23 cellular contexts compared by ENCODE assay signal in the genomic region with DNA sequence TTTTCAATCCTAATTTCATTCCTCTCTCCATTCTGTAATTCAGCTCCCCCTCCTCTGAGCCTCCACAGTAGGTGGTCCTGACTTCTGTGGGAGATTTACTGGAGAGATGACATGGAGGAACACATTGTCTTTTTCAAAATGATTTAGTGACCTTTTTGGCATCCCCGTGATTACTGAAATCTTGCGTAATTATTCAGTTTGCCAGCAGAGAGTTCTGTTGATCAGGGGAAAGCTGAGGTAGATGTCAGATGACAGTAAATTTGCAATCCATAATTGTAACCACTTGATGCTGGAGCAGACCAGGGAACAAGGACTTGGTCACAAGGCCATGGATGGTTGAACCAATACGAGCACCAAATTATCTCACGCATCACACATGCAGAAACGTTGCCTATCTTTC.
"Had no signal": no experiment of that assay in that cellular context is flagged by ENCODE, and none has a peak within 500 bp of the region (broad histone marks: within the 10 kb centered on the region; RNA-seq: fewer than 3 reads in every experiment).

No MANE protein-coding gene starts in this region.

- H3K4me1 Mint-ChIP-seq: memory B cell; natural killer cell; neural crest cell; stimulated activated memory B cell treated with anti-CD40 and anti-IgM and Interleukin-4, amounts not matched to agents 10 μg/mL and 1 μg/mL and 100 μg/mL, for 72 hours had no signal

- H3K27me3 Mint-ChIP-seq: progenitor cell of endocrine pancreas, type B pancreatic cell had no signal

- H3K36me3 Mint-ChIP-seq: memory B cell; natural killer cell; stimulated activated memory B cell treated with anti-CD40 and anti-IgM and Interleukin-4, amounts not matched to agents 10 μg/mL and 1 μg/mL and 100 μg/mL, for 72 hours had no signal

- DNase-seq: dermis blood vessel endothelial cell; effector memory CD8-positive, alpha-beta T cell; erythroblast; esophagus squamous epithelium; head of caudate nucleus; natural killer cell; sigmoid colon; stimulated activated CD4-positive, alpha-beta T cell treated with anti-CD3 and anti-CD28 coated beads, Interleukin-2, amount 100 ng/mL, for 24 hours; stimulated activated CD4-positive, alpha-beta T cell treated with anti-CD3 and anti-CD28 coated beads, Interleukin-4, amount 100 ng/mL, for 4 hours; stimulated activated naive CD8-positive, alpha-beta T cell treated with anti-CD3 and anti-CD28 coated beads, Interleukin-15, Interleukin-2, amounts not matched to agents 100 U/mL and 50 U/mL, for 24 hours; substantia nigra; testis; tibial artery had no signal

- H3K4me3 Mint-ChIP-seq: effector memory CD8-positive, alpha-beta T cell; memory B cell; natural killer cell; neural crest cell; stimulated activated memory B cell treated with anti-CD40 and anti-IgM and Interleukin-4, amounts not matched to agents 10 μg/mL and 1 μg/mL and 100 μg/mL, for 72 hours; type B pancreatic cell had no signal

- H3K9me3 ChIP-seq: esophagus squamous epithelium, neutrophil, right atrium auricular region, sigmoid colon, testis, tibial artery had no signal

- H3K9me3 Mint-ChIP-seq: effector memory CD8-positive, alpha-beta T cell; natural killer cell; neural crest cell; stimulated activated memory B cell treated with anti-CD40 and anti-IgM and Interleukin-4, amounts not matched to agents 10 μg/mL and 1 μg/mL and 100 μg/mL, for 72 hours had no signal

- H3K27ac Mint-ChIP-seq: effector memory CD8-positive, alpha-beta T cell; memory B cell; natural killer cell; progenitor cell of endocrine pancreas; stimulated activated memory B cell treated with anti-CD40 and anti-IgM and Interleukin-4, amounts not matched to agents 10 μg/mL and 1 μg/mL and 100 μg/mL, for 72 hours; type B pancreatic cell had no signal

- H3K27ac ChIP-seq: coronary artery, esophagus squamous epithelium, neutrophil, parathyroid adenoma, right atrium auricular region, sigmoid colon, testis, tibial artery had no signal

- ATAC-seq: effector memory CD8-positive, alpha-beta T cell; natural killer cell; stimulated activated memory B cell treated with anti-CD40 and anti-IgM and Interleukin-4, amounts not matched to agents 10 μg/mL and 1 μg/mL and 100 μg/mL, for 72 hours; stimulated activated naive CD8-positive, alpha-beta T cell treated with anti-CD3 and anti-CD28 coated beads, Interleukin-15, Interleukin-2, amounts not matched to agents 100 U/mL and 50 U/mL, for 24 hours had no signal

- H3K4me3 ChIP-seq: coronary artery, esophagus squamous epithelium, lung, right atrium auricular region, sigmoid colon, testis, tibial artery had no signal

- H3K27me3 ChIP-seq: esophagus squamous epithelium, neutrophil, right atrium auricular region, sigmoid colon, testis, tibial artery had no signal

- H3K79me2 ChIP-seq: parathyroid adenoma had no signal

- H2AFZ ChIP-seq: parathyroid adenoma had no signal

- H3K9ac ChIP-seq: parathyroid adenoma had no signal

- H3K4me1 ChIP-seq: parathyroid adenoma, right atrium auricular region, testis, tibial artery had no signal

- H3K36me3 ChIP-seq: esophagus squamous epithelium, neutrophil, right atrium auricular region, sigmoid colon, tibial artery had no signal
